In the genomic region with DNA sequence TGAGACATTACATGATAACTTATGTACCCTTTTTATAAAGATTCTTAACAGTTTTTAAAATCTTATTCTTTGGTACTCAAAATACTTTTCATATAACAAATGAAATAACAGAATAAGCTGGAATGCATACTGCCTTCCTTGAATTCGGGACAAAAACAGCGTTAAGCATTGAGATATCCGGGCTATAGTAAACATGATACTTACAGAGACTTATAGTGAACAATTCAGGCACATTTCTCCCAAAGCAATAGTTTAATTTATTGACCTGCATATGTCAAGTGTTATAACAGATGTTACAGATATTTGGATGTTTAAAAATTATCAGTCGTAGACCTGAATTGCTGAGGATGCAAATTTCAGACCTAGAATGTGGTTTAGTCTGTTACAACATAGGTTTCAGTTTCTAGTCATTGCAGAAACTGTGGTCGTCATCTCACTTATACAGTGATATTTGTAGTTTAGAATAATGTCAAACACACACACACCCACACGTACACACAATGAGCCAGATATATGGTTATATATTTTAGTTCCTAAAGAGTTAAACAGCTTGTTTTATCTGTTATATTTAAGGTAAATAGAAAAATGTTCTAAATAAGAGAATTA, we compare ENCODE assay signal across 8 cellular contexts.
A peak's percentile ranks its signal among the peaks of the same experiment; 100 is the strongest.
DNase-seq lines count a peak whose midpoint lies in the region; ATAC-seq and TF ChIP-seq lines count a peak whose summit lies in the region.

No MANE protein-coding gene starts in this region.

- H3K9me3 ChIP-seq in thyroid gland, result no peaks in the 10 kb centered on the region

- H3K4me1 ChIP-seq in thyroid gland, result no peaks in the 10 kb centered on the region

- TF ChIP-seq POLR2A in thyroid gland (IDR thresholded peaks at IDR 0.05), result no peak

- H3K27me3 Mint-ChIP-seq in central memory CD8-positive, alpha-beta T cell, result no peaks in the 10 kb centered on the region

- no peak overlapping the region for H3K27ac ChIP-seq in thyroid gland

- DNase-seq in GM06990 (ENCODE audit: extremely low read depth, insufficient read length), result peak; percentile 33
- no peak for DNase-seq in central memory CD8-positive, alpha-beta T cell (ENCODE audit: low spot score in 2 of 2)
- DNase-seq in thyroid gland, result no peak
- no peak for DNase-seq in T-helper 9 cell
- no peak for DNase-seq in NCI-H510A (lab: John Stamatoyannopoulos, UW)
- no peak for DNase-seq in central memory CD4-positive, alpha-beta T cell

- H3K4me3 ChIP-seq in GM06990 (replicated peaks; ENCODE audit: low read depth, low read length) (no peak overlapping the region), thyroid gland (replicated peaks in 1 of 3) (no peak overlapping the region)

- ATAC-seq in GM21367 (IDR thresholded peaks at IDR 0.05; ENCODE audit: unreplicated experiment) (peak; percentile 97), HG03565 (IDR thresholded peaks at IDR 0.05; ENCODE audit: unreplicated experiment) (peak; percentile 99)
- peak; percentile 77 for ATAC-seq in central memory CD8-positive, alpha-beta T cell (replicated peaks; ENCODE audit: extremely low read depth, poor library complexity, severe bottlenecking)

- H3K36me3 Mint-ChIP-seq in central memory CD8-positive, alpha-beta T cell (ENCODE audit: insufficient read depth), result peaks cover 8% of the 10 kb centered on the region

- peak overlapping the region; percentile 71 for H3K4me3 Mint-ChIP-seq in central memory CD8-positive, alpha-beta T cell

- H3K36me3 ChIP-seq in GM06990 (ENCODE audit: control insufficient read depth, insufficient read depth, low read length) (no peaks in the 10 kb centered on the region), thyroid gland (no peaks in the 10 kb centered on the region)

- peak overlapping the region; percentile 86 for H3K27ac Mint-ChIP-seq in central memory CD8-positive, alpha-beta T cell (ENCODE audit: low read depth)

- H3K27me3 ChIP-seq in GM06990 (replicated peaks; ENCODE audit: control insufficient read depth, insufficient read depth, low read length) (no peaks in the 10 kb centered on the region), thyroid gland (no peaks in the 10 kb centered on the region)

- 79% methylated on average over 6 of the region's 6 CpGs for WGBS in thyroid gland, 2 donors

- TF ChIP-seq CTCF in GM06990 (IDR thresholded peaks at IDR 0.05; ENCODE audit: insufficient read depth, low read length, poor library complexity, severe bottlenecking) (no peak), thyroid gland (IDR thresholded peaks at IDR 0.05) (no peak)

- intact Hi-C loops in thyroid gland (cut with DNase I), result no loop called here

- H3K9me3 Mint-ChIP-seq in central memory CD8-positive, alpha-beta T cell, result no peaks in the 10 kb centered on the region

- H3K4me1 Mint-ChIP-seq in central memory CD8-positive, alpha-beta T cell, result peaks cover 25% of the 10 kb centered on the region
